10 cellular contexts compared by ENCODE assay signal in genomic region chr1:160099716-160100375, GRCh38. TPM values are rescaled to one million over a fixed set of nuclear protein-coding genes. Genes with fewer than 3 reads are reported as not detected.
DNase-seq lines count a peak whose midpoint lies in the region; ATAC-seq and TF ChIP-seq lines count a peak whose summit lies in the region.
"Had no signal": no experiment of that assay in that cellular context is flagged by ENCODE, and none has a peak within 500 bp of the region (broad histone marks: within the 10 kb centered on the region; RNA-seq: fewer than 3 reads in every experiment).

No MANE protein-coding gene starts in this region.

- H3K9me3 Mint-ChIP-seq in nephron, result no peaks in the 10 kb centered on the region

- peaks cover 9% of the 10 kb centered on the region for H3K79me2 ChIP-seq in mammary epithelial cell (ENCODE audit: insufficient read depth, low read length)

- dilution Hi-C loops in mammary epithelial cell (cut with HindIII; ENCODE audit: low sequenced_read_pairs), result loop anchor here (10.0 kb wide), 1 partner anchor 115 kb away; no protein-coding TSS in a partner anchor

- CTCF ChIA-PET in mammary epithelial cell (lab: Charles Lee; ENCODE audit: low non-redundant PET), result no interaction called here

- TF ChIP-seq CTCF in heart right ventricle (IDR thresholded peaks at IDR 0.05) (no peak), mammary epithelial cell (conservative IDR thresholded peaks at IDR 0.05 in 1 of 2, IDR thresholded peaks at IDR 0.05 in 1 of 2; ENCODE audit: extremely low read depth in 1 of 2, insufficient read depth in 1 of 2, low read depth in 1 of 2, low read length in 2 of 2) (no peak), nephron (IDR thresholded peaks at IDR 0.05; ENCODE audit: unreplicated experiment in 3 of 3) (no peak)

- no peak for ATAC-seq in heart right ventricle
- ATAC-seq in right cardiac atrium, result no peak
- no peak for ATAC-seq in aorta (ENCODE audit: low FRiP score)

- H3K4me3 ChIP-seq in heart right ventricle (peak overlapping the region in 3 of 10 donors; percentile 70 to 81 (median 77)), right cardiac atrium (ENCODE audit: low read length) (no peak overlapping the region), mammary epithelial cell (replicated peaks in 1 of 3; ENCODE audit: insufficient read depth in 1 of 3, low read depth in 2 of 3, low read length in 3 of 3) (no peak overlapping the region), aorta (ENCODE audit: low read length in 2 of 2) (no peak overlapping the region)

- no TSS peak for BruUV-seq in mammary epithelial cell (replicated peaks; lab: Mats Ljungman, UMichigan)

- in situ Hi-C loops in mammary epithelial cell (cut with MboI; ENCODE audit: low sequenced_read_pairs in 2 of 2), result loop anchor here in 1 of 2 donors (10.0 to 25.0 kb wide), 3 partner anchors 95 to 312 kb away; partner anchors contain the start of genes CASQ1 and VANGL2

- 95 to 97% methylated on average over 2 of the region's 2 CpGs for WGBS in heart right ventricle, 2 donors
- 94% methylated on average over 2 of the region's 2 CpGs for WGBS in right cardiac atrium
- 100% methylated on average over 2 of the region's 2 CpGs for WGBS in mammary epithelial cell (ENCODE audit: low coverage, missing lambda C conversion rate)
- WGBS in aorta, 2 donors, result 89 to 90% methylated on average over 2 of the region's 2 CpGs

- peak overlapping the region in 9 of 10 donors; percentile 76 to 97 (median 93) for H3K27ac ChIP-seq in heart right ventricle
- no peak overlapping the region for H3K27ac ChIP-seq in right cardiac atrium (ENCODE audit: low read length)
- no peak overlapping the region for H3K27ac ChIP-seq in mammary epithelial cell (ENCODE audit: insufficient read depth, low read depth, low read length)
- peak overlapping the region; percentile 68 to 77 for H3K27ac ChIP-seq in aorta (ENCODE audit: low read depth in 1 of 2, low read length in 2 of 2)

- no peaks in the 10 kb centered on the region for H3K27me3 ChIP-seq in heart right ventricle
- H3K27me3 ChIP-seq in right cardiac atrium (ENCODE audit: control insufficient read depth, insufficient read depth), result no peaks in the 10 kb centered on the region
- no peaks in the 10 kb centered on the region for H3K27me3 ChIP-seq in mammary epithelial cell (ENCODE audit: insufficient read depth, low read length)
- H3K27me3 ChIP-seq in aorta (ENCODE audit: control insufficient read depth in 1 of 2, insufficient read depth in 2 of 2, low read length in 1 of 2), result no peaks in the 10 kb centered on the region

- H3K27me3 Mint-ChIP-seq in nephron (ENCODE audit: low read depth), result no peaks in the 10 kb centered on the region

- H3K27ac Mint-ChIP-seq in nephron, result peak overlapping the region; percentile 0 to 86 (median 78)

- H3K4me2 ChIP-seq in mammary epithelial cell (ENCODE audit: insufficient read depth, low read depth, low read length), result no peak overlapping the region

- peaks cover 59% of the 10 kb centered on the region for H3K4me1 Mint-ChIP-seq in nephron

- peaks cover 0 to 5% (median 0%) of the 10 kb centered on the region in 9 donors for H3K36me3 ChIP-seq in heart right ventricle
- no peaks in the 10 kb centered on the region for H3K36me3 ChIP-seq in mammary epithelial cell (ENCODE audit: insufficient read depth, low read length)
- H3K36me3 ChIP-seq in aorta (ENCODE audit: control insufficient read depth in 1 of 2, insufficient read depth in 2 of 2, low read length in 1 of 2), result no peaks in the 10 kb centered on the region

- no peaks in the 10 kb centered on the region for H4K20me1 ChIP-seq in mammary epithelial cell (ENCODE audit: insufficient read depth, low read length)

- DNase-seq in heart right ventricle (no peak), right cardiac atrium (no peak), mammary epithelial cell (no peak), aorta (no peak), NCI-H1092 (lab: John Stamatoyannopoulos, UW) (no peak), DMS79 (lab: John Stamatoyannopoulos, UW) (no peak)
- DNase-seq in activated CD4-positive, CD25-positive, alpha-beta regulatory T cell treated with anti-CD3 and anti-CD28 coated beads, Interleukin-2, amount 50 U/mL, for 72 hours, result no peak
- DNase-seq: COR-L47, left colon had no signal

- H3K4me1 ChIP-seq in heart right ventricle, result peaks cover 16 to 71% (median 36%) of the 10 kb centered on the region in 9 donors
- H3K4me1 ChIP-seq in right cardiac atrium (ENCODE audit: control insufficient read depth, insufficient read depth, low read length), result peaks cover 2% of the 10 kb centered on the region
- peaks cover 37% of the 10 kb centered on the region for H3K4me1 ChIP-seq in mammary epithelial cell (ENCODE audit: insufficient read depth, low read length)
- no peaks in the 10 kb centered on the region for H3K4me1 ChIP-seq in aorta (ENCODE audit: control insufficient read depth in 1 of 2, insufficient read depth in 2 of 2, low read length in 2 of 2)

- no peaks in the 10 kb centered on the region for H3K36me3 Mint-ChIP-seq in nephron (ENCODE audit: low read depth)

- peak overlapping the region in 2 of 3 experiments; percentile 79 to 83 for H3K4me3 Mint-ChIP-seq in nephron

- H3K9ac ChIP-seq in mammary epithelial cell (ENCODE audit: insufficient read depth, low read length), result no peak overlapping the region

- peak overlapping the region; percentile 79 for H2AFZ ChIP-seq in mammary epithelial cell (ENCODE audit: low read depth, low read length)

- no peaks in the 10 kb centered on the region for H3K9me3 ChIP-seq in heart right ventricle
- no peaks in the 10 kb centered on the region for H3K9me3 ChIP-seq in right cardiac atrium (ENCODE audit: control insufficient read depth, low read length)
- H3K9me3 ChIP-seq in mammary epithelial cell (replicated peaks; ENCODE audit: insufficient read depth, low read length), result no peaks in the 10 kb centered on the region
- H3K9me3 ChIP-seq in aorta (ENCODE audit: control insufficient read depth, low read length), result no peaks in the 10 kb centered on the region

- intact Hi-C loops in heart right ventricle (cut with DNase I) (loop anchor here (1.0 to 10.0 kb wide), 16 partner anchors 72 to 277 kb away; partner anchors contain the start of genes CASQ1 (in 4 of the 10) and PEA15 (in 1 of the 10)), right cardiac atrium (cut with DNase I) (loop anchor here in 3 of 4 donors (5.0 to 10.0 kb wide), 6 partner anchors 92 to 275 kb away; partner anchors contain the start of gene CASQ1 (in 1 of the 3)), mammary epithelial cell (cut with micrococcal nuclease) (loop anchor here (2.0 to 5.0 kb wide), 2 partner anchors 317 to 507 kb away; no protein-coding TSS in a partner anchor), aorta (cut with DNase I) (loop anchor here (1.0 to 5.0 kb wide), 10 partner anchors 92 to 192 kb away; partner anchors contain the start of genes CASQ1 (in 1 of the 2), DCAF8 (in 1 of the 2) and PEX19 (in 1 of the 2))

RNA-seq across cellular contexts. Expression of gene IGSF8, which starts 1.4 kb away (rescaled TPM):
- total RNA-seq in heart right ventricle (10 to 100 TPM; 17.0 to 42.2 (median 20.6) TPM), right cardiac atrium (10 to 100 TPM; 18.3 to 24.2 (median 19.8) TPM), mammary epithelial cell (10 to 100 TPM; 28.7 to 34.2 TPM), aorta (10 to 100 TPM; 29.5 to 33.5 TPM)
- polyA plus RNA-seq in heart right ventricle (10 to 100 TPM; 13.4 to 27.1 TPM), right cardiac atrium (18.2 TPM), mammary epithelial cell (22.8 TPM), aorta (10 to 100 TPM; 10.5 to 48.0 TPM)
- 23.9 TPM for polyA minus RNA-seq in mammary epithelial cell

RNA-seq across cellular contexts. Expression of gene ATP1A2, which starts 15.7 kb away (rescaled TPM):
- 100 to 1,000 TPM; 108 to 342 (median 207) TPM for total RNA-seq in heart right ventricle
- polyA plus RNA-seq in heart right ventricle, result 10 to 100 TPM; 14.2 to 83.8 TPM
- total RNA-seq in right cardiac atrium, result 100 to 1,000 TPM; 150 to 323 (median 257) TPM
- 89.6 TPM for polyA plus RNA-seq in right cardiac atrium
- under 1 TPM in 1 of 2 donors, not detected in 1; under 0.01 TPM for total RNA-seq in mammary epithelial cell
- not detected for polyA plus RNA-seq in mammary epithelial cell
- not detected for polyA minus RNA-seq in mammary epithelial cell
- 10 to 100 TPM; 24.8 to 27.7 TPM for total RNA-seq in aorta
- 10 to 100 TPM; 15.3 to 26.9 TPM for polyA plus RNA-seq in aorta

RNA-seq across cellular contexts. Expression of gene KCNJ9, which starts 18.5 kb away (rescaled TPM):
- total RNA-seq in heart right ventricle (under 1 TPM in 3 of 10 donors, not detected in 7; 0.06 to 0.09 (median 0.07) TPM), right cardiac atrium (not detected), mammary epithelial cell (not detected), aorta (not detected)
- polyA plus RNA-seq in heart right ventricle (under 1 TPM in 1 of 2 donors, not detected in 1; 0.01 TPM), right cardiac atrium (not detected), mammary epithelial cell (not detected), aorta (not detected)
- not detected for polyA minus RNA-seq in mammary epithelial cell
- total RNA-seq: left colon had no signal

RNA-seq across cellular contexts. Expression of gene KCNJ10, which starts 29.9 kb away (rescaled TPM):
- total RNA-seq in heart right ventricle, result 1 to 10 TPM in 1 of 10 donors, not detected in 9; 1.9 TPM
- under 1 TPM in 1 of 2 donors, not detected in 1; 0.09 TPM for polyA plus RNA-seq in heart right ventricle
- under 1 TPM; 0.11 to 0.31 (median 0.20) TPM for total RNA-seq in right cardiac atrium
- polyA plus RNA-seq in right cardiac atrium, result 0.14 TPM
- not detected for total RNA-seq in mammary epithelial cell
- not detected for polyA plus RNA-seq in mammary epithelial cell
- polyA minus RNA-seq in mammary epithelial cell, result not detected
- total RNA-seq in aorta, result under 1 TPM; 0.10 to 0.24 TPM
- under 1 TPM in 1 of 2 donors, not detected in 1; 0.63 TPM for polyA plus RNA-seq in aorta

RNA-seq across cellular contexts. Expression of gene ATP1A4, which starts 51.6 kb away (rescaled TPM):
- total RNA-seq in heart right ventricle (1 to 10 TPM in 1 of 10 donors, under 1 TPM in 4, not detected in 5; 0.14 to 1.5 (median 0.50) TPM), right cardiac atrium (under 1 TPM in 3 of 4 donors, not detected in 1; 0.08 to 0.43 (median 0.28) TPM), mammary epithelial cell (under 1 TPM in 1 of 2 donors, not detected in 1; under 0.01 TPM), aorta (under 1 TPM in 1 of 2 donors, not detected in 1; 0.19 TPM)
- polyA plus RNA-seq in heart right ventricle (under 1 TPM; 0.04 to 0.29 TPM), right cardiac atrium (0.07 TPM), mammary epithelial cell (not detected), aorta (under 1 TPM in 1 of 2 donors, not detected in 1; 0.36 TPM)
- not detected for polyA minus RNA-seq in mammary epithelial cell
- total RNA-seq: left colon had no signal

Comparison
In these comparisons a context has a peak if more than half of its experiments do, and no peak if none do; other contexts are left out.
1. H3K27ac ChIP-seq: peak in heart right ventricle (9 of 10) and aorta (2 of 2); none in right cardiac atrium (single experiment) and mammary epithelial cell (single experiment).
2. RNA of gene ATP1A2, which starts 15.7 kb away (total RNA-seq): 150 to 323 TPM in right cardiac atrium, 108 to 342 TPM in heart right ventricle and 24.8 to 27.7 TPM in aorta; under 0.01 TPM in mammary epithelial cell; every median in the first group is over 10 times any median in the second.